8 cellular contexts compared by ENCODE assay signal in genomic region chr11:72781313-72782080, GRCh38. TPM values are rescaled to one million over a fixed set of nuclear protein-coding genes. Genes with fewer than 3 reads are reported as not detected.
DNase-seq lines count a peak whose midpoint lies in the region; ATAC-seq and TF ChIP-seq lines count a peak whose summit lies in the region.

No MANE protein-coding gene starts in this region.

- intact Hi-C loops in CD14-positive monocyte (cut with micrococcal nuclease), result no loop called here

- no peak for ATAC-seq in HG03442 (IDR thresholded peaks at IDR 0.05; ENCODE audit: unreplicated experiment)

- H3K27me3 Mint-ChIP-seq in CD14-positive monocyte (ENCODE audit: low read depth in 3 of 3) (peaks cover 29 to 37% (median 33%) of the 10 kb centered on the region in 3 donors), brain (peaks cover 14% of the 10 kb centered on the region)

- H3K9me3 Mint-ChIP-seq in CD14-positive monocyte (peaks cover 0 to 2% (median 0%) of the 10 kb centered on the region in 7 donors), brain (no peaks in the 10 kb centered on the region)

- TF ChIP-seq CTCF in CD14-positive monocyte (IDR thresholded peaks at IDR 0.05), result no peak
- TF ChIP-seq CTCF in HFF-Myc (IDR thresholded peaks at IDR 0.05; ENCODE audit: low read depth, low read length, missing control alignments), result no peak
- TF ChIP-seq CTCF in brain (conservative IDR thresholded peaks at IDR 0.05), result no peak

- H3K36me3 Mint-ChIP-seq in CD14-positive monocyte (peaks cover 6 to 20% of the 10 kb centered on the region in 2 donors), brain (no peaks in the 10 kb centered on the region)

- H3K4me3 Mint-ChIP-seq in CD14-positive monocyte, result peak overlapping the region; percentile 75 to 82
- H3K4me3 Mint-ChIP-seq in brain, result peak overlapping the region; percentile 85 to 91 (median 87)

- peak overlapping the region in 3 of 7 donors; percentile 26 to 80 (median 58) for H3K27ac Mint-ChIP-seq in CD14-positive monocyte
- H3K27ac Mint-ChIP-seq in brain, result peak overlapping the region in 4 of 5 experiments; percentile 19 to 82 (median 61)

- no peak for DNase-seq in CD14-positive monocyte (ENCODE audit: low spot score)
- no peak for DNase-seq in HFF-Myc (ENCODE audit: extremely low read depth, low read depth)
- peak; percentile 68 for DNase-seq in T-helper 9 cell
- DNase-seq in kidney tubule cell (ENCODE audit: low spot score), result peak; percentile 20
- DNase-seq in stimulated activated CD4-positive, alpha-beta T cell treated with anti-CD3 and anti-CD28 coated beads, TNF-alpha, amount 100 ng/mL, for 1 hour (ENCODE audit: low read depth in 3 of 3, low spot score in 1 of 3), result peak in 2 of 3 donors; percentile 29 to 49
- no peak for DNase-seq in middle frontal gyrus (ENCODE audit: extremely low spot score, low spot score)

- H3K4me1 Mint-ChIP-seq in CD14-positive monocyte, result peaks cover 39% of the 10 kb centered on the region
- peaks cover 35% of the 10 kb centered on the region for H3K4me1 Mint-ChIP-seq in brain

- H3K4me3 ChIP-seq in HFF-Myc (replicated peaks; ENCODE audit: low read depth, low read length), result peak overlapping the region; percentile 40

RNA-seq across cellular contexts. Expression of gene STARD10, which starts 12.3 kb away (rescaled TPM):
- polyA plus RNA-seq in CD14-positive monocyte, result 10 to 100 TPM; 13.6 to 15.4 TPM
- 109 TPM for polyA plus RNA-seq in brain (ENCODE audit: insufficient read depth, low read depth, low replicate concordance)

RNA-seq across cellular contexts. Expression of gene ARAP1, which starts 29.3 kb away (rescaled TPM):
- polyA plus RNA-seq in CD14-positive monocyte (10 to 100 TPM; 48.7 to 79.0 TPM), brain (ENCODE audit: insufficient read depth, low read depth, low replicate concordance) (36.6 TPM)

RNA-seq across cellular contexts. Expression of gene ATG16L2, which starts 32.7 kb away (rescaled TPM):
- polyA plus RNA-seq in CD14-positive monocyte, result 10 to 100 TPM; 36.9 to 46.8 TPM
- polyA plus RNA-seq in brain (ENCODE audit: insufficient read depth, low read depth, low replicate concordance), result 6.2 TPM

Comparison
In these comparisons a context has a peak if more than half of its experiments do, and no peak if none do; other contexts are left out.
1. DNase-seq: peak in T-helper 9 cell (single experiment), kidney tubule cell (single experiment) and stimulated activated CD4-positive, alpha-beta T cell treated with anti-CD3 and anti-CD28 coated beads, TNF-alpha, amount 100 ng/mL, for 1 hour (2 of 3); none in CD14-positive monocyte (single experiment), HFF-Myc (single experiment) and middle frontal gyrus (single experiment).